In the genomic region with DNA sequence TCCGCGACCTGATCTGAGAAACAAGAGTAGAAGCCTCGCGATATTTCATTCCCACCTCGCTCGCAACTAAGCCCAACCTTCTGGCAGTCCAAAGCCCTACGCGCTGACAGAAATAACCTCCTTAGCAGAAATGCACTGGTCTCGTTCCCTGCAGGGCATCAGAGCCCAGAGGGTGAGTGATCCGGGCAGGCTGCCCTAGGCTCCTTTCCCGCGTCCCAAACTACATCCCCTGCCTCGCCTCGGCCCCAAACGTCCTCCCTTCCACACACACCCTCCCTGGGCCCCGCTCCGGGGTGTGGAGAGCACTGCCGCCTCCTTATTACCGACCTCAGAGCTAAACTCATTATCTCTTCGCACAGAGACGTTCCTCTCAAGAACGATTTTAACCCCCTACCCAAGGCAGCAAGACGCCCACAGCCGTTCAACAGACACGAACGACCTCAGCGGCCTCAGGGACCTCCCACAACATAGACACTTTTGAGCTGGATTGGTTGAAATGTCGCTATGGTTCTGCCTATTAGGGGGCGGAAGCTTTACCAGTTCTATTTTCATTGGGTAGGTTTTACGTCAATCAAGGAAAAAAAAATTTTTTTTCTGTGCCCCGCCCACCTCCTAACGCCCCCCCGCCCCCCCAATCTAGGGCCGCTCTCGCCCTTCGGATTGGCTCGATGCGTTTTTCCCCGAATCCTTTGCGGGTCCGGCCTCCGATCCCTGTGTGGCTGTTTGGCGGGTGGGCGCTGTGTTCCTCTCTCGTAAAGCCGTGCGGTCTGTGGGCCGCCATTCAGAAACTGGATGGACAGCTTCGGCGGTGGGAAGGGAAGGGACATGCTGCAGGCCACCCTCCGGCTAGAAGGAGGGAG, we compare ENCODE assay signal across 8 cellular contexts. TPM values are rescaled to one million over a fixed set of nuclear protein-coding genes. Genes with fewer than 3 reads are reported as not detected.
A peak's percentile ranks its signal among the peaks of the same experiment; 100 is the strongest.
DNase-seq lines count a peak whose midpoint lies in the region; ATAC-seq and TF ChIP-seq lines count a peak whose summit lies in the region.

CETN3 (minus strand) TSS at position 439 of the 860 bp plus-strand sequence; CDS start at position 344, 95 bp downstream.

- H4K20me1 ChIP-seq in osteoblast (ENCODE audit: insufficient read depth, low read length), result no peaks in the 10 kb centered on the region

- H3K79me2 ChIP-seq in osteoblast (ENCODE audit: insufficient read depth, low read length), result peaks cover 11% of the 10 kb centered on the region

- peaks cover 3% of the 10 kb centered on the region for H3K27me3 Mint-ChIP-seq in activated naive CD8-positive, alpha-beta T cell treated with anti-CD3 and anti-CD28 coated beads for 36 hours

- H3K27me3 ChIP-seq in osteoblast (ENCODE audit: insufficient read depth, low read length), result no peaks in the 10 kb centered on the region
- no peaks in the 10 kb centered on the region for H3K27me3 ChIP-seq in thoracic aorta (replicated peaks; ENCODE audit: insufficient read depth)

- DNase-seq in GM10266 (ENCODE audit: extremely low spot score) (peak; percentile 76), NCI-H1092 treated with DMSO at 0.1 percent for 48 hours (lab: John Stamatoyannopoulos, UW) (peak; percentile 98), SKM-1 (lab: John Stamatoyannopoulos, UW; ENCODE audit: unreplicated experiment) (peak; percentile 90), glomerular visceral epithelial cell (ENCODE audit: extremely low spot score) (peak; percentile 98), osteoblast (ENCODE audit: insufficient read length, low spot score, missing footprints) (peak; percentile 81), thoracic aorta (ENCODE audit: low spot score) (peak; percentile 74)
- DNase-seq in activated naive CD8-positive, alpha-beta T cell treated with anti-CD3 and anti-CD28 coated beads for 36 hours, result peak; percentile 89

- H3K4me3 ChIP-seq in osteoblast (ENCODE audit: insufficient read depth, low read length) (peak within 1 kb of the TSS; percentile 97), thoracic aorta (peak within 1 kb of the TSS; percentile 94)

- peak; percentile 10 for TF ChIP-seq CTCF in GM10266 (IDR thresholded peaks at IDR 0.05; ENCODE audit: control insufficient read depth, insufficient read depth, low read depth, missing control alignments)
- TF ChIP-seq CTCF in osteoblast (IDR thresholded peaks at IDR 0.05; ENCODE audit: extremely low read depth, low read depth, low read length), result no peak
- TF ChIP-seq CTCF in thoracic aorta (IDR thresholded peaks at IDR 0.05), result peak; percentile 14

- H3K36me3 ChIP-seq in osteoblast (ENCODE audit: insufficient read depth, low read length), result no peaks in the 10 kb centered on the region
- no peaks in the 10 kb centered on the region for H3K36me3 ChIP-seq in thoracic aorta

- peaks cover 19% of the 10 kb centered on the region for H3K4me1 Mint-ChIP-seq in activated naive CD8-positive, alpha-beta T cell treated with anti-CD3 and anti-CD28 coated beads for 36 hours

- no peak within 1 kb of the TSS for H3K4me3 Mint-ChIP-seq in activated naive CD8-positive, alpha-beta T cell treated with anti-CD3 and anti-CD28 coated beads for 36 hours

- H3K4me2 ChIP-seq in osteoblast (ENCODE audit: insufficient read depth, low read length), result peak within 1 kb of the TSS; percentile 99

- H3K36me3 Mint-ChIP-seq in activated naive CD8-positive, alpha-beta T cell treated with anti-CD3 and anti-CD28 coated beads for 36 hours, result peaks cover 20% of the 10 kb centered on the region

- H3K27ac ChIP-seq in osteoblast (ENCODE audit: low read depth, low read length), result peak within 1 kb of the TSS; percentile 93
- H3K27ac ChIP-seq in thoracic aorta, result peak within 1 kb of the TSS; percentile 90 to 98

- H3K4me1 ChIP-seq in osteoblast (ENCODE audit: insufficient read depth, low read length) (peaks cover 19% of the 10 kb centered on the region), thoracic aorta (ENCODE audit: control insufficient read depth in 1 of 2, low read depth in 2 of 2) (peaks cover 6 to 10% of the 10 kb centered on the region in 2 donors)

- peak within 1 kb of the TSS; percentile 99 for H2AFZ ChIP-seq in osteoblast (ENCODE audit: low read length)

- no peak within 1 kb of the TSS for H3K27ac Mint-ChIP-seq in activated naive CD8-positive, alpha-beta T cell treated with anti-CD3 and anti-CD28 coated beads for 36 hours

- H3K9me3 Mint-ChIP-seq in activated naive CD8-positive, alpha-beta T cell treated with anti-CD3 and anti-CD28 coated beads for 36 hours, result no peaks in the 10 kb centered on the region

- peak; percentile 92 for ATAC-seq in HG02623 (IDR thresholded peaks at IDR 0.05; ENCODE audit: unreplicated experiment)
- peak; percentile 100 for ATAC-seq in thoracic aorta (ENCODE audit: insufficient number of reproducible peaks, low FRiP score, low read depth)

- H3K9me3 ChIP-seq in osteoblast (ENCODE audit: low read depth, low read length) (no peaks in the 10 kb centered on the region), thoracic aorta (no peaks in the 10 kb centered on the region)

RNA-seq across cellular contexts. Expression of gene CETN3, which starts in this region (rescaled TPM):
- 10 to 100 TPM; 43.7 to 45.9 TPM for total RNA-seq in activated naive CD8-positive, alpha-beta T cell treated with anti-CD3 and anti-CD28 coated beads for 36 hours
- total RNA-seq in osteoblast, result 6.8 and 6.9 TPM in 2 replicates
- total RNA-seq in thoracic aorta, result 10 to 100 TPM; 10.1 to 12.2 TPM

Comparison
In these comparisons a context has a peak if more than half of its experiments do, and no peak if none do; other contexts are left out.
1. Peak in every context shown above with its lines: DNase-seq, ATAC-seq, H3K4me3 ChIP-seq and H3K27ac ChIP-seq.